Comparison of ENCODE assay signal across 22 cellular contexts in the genomic region with DNA sequence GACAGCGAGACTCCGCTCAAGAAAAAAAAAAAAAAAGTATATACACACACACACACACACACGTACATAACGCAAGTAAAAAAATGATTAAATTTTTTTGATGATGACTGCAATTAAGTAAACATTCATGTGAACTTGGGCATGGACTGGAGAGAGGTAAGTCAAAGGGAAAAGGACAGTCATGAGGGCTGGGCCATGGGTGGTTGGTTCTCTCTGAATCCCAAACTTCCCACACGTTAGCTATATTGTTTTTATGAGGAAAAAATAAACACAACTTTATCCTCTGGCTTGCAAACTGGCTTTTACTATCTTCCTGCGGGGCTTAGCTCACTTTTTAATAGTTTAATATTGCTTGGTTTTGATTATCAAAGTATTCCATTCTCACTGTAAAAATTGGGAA.
"Had no signal": no experiment of that assay in that cellular context is flagged by ENCODE, and none has a peak within 500 bp of the region (broad histone marks: within the 10 kb centered on the region; RNA-seq: fewer than 3 reads in every experiment).

No MANE protein-coding gene starts in this region.

- H3K4me3 ChIP-seq: SJSA1, SK-N-MC had no signal

- ATAC-seq: HepG2, Panc1, Right ventricle myocardium inferior had no signal

- DNase-seq: IMR-90, Karpas-422, KG1, MM.1S, NCI-H1092 treated with DMSO at 0.1 percent for 48 hours, NCI-H1436, NCI-H187, NCI-H2029, NCI-H2081 treated with DMSO at 0.1 percent for 48 hours, NCI-H2171, NCI-H226, NCI-H446, NCI-H510A, NCI-H524 treated with DMSO at 0.1 percent for 48 hours, NCI-H69, NCI-H774, SIG-M5 had no signal

- H3K27ac ChIP-seq: SJSA1, SK-N-MC had no signal
